Comparison of ENCODE assay signal across 20 cellular contexts in genomic region chr18:56089607-56090258, GRCh38.
A peak's percentile ranks its signal among the peaks of the same experiment; 100 is the strongest.
DNase-seq lines count a peak whose midpoint lies in the region; ATAC-seq and TF ChIP-seq lines count a peak whose summit lies in the region.
"Had no signal": no experiment of that assay in that cellular context is flagged by ENCODE, and none has a peak within 500 bp of the region (broad histone marks: within the 10 kb centered on the region; RNA-seq: fewer than 3 reads in every experiment).

No MANE protein-coding gene starts in this region.

- TF ChIP-seq POLR2A in GM18505 (IDR thresholded peaks at IDR 0.05; ENCODE audit: borderline replicate concordance, extremely low read depth, insufficient read depth, insufficient read length): no peak

- H3K36me3 Mint-ChIP-seq in memory B cell: no peaks in the 10 kb centered on the region
- H3K36me3 Mint-ChIP-seq: CD8-positive, alpha-beta memory T cell had no signal

- ATAC-seq in GM18505 (IDR thresholded peaks at IDR 0.05; ENCODE audit: unreplicated experiment) (peak; percentile 64), HG02759 (IDR thresholded peaks at IDR 0.05; ENCODE audit: unreplicated experiment) (peak; percentile 48), memory B cell (ENCODE audit: low read depth) (peak; percentile 98), HG02678 (IDR thresholded peaks at IDR 0.05; ENCODE audit: unreplicated experiment) (no peak), HG02852 (IDR thresholded peaks at IDR 0.05; ENCODE audit: unreplicated experiment) (no peak)
- ATAC-seq: activated CD8-positive, alpha-beta T cell treated with anti-CD3 and anti-CD28 coated beads, Interleukin-2, amount 10 ng/mL, durations not matched to agents 7 days and 5 days had no signal

- peaks cover 9% of the 10 kb centered on the region for H3K4me1 Mint-ChIP-seq in memory B cell
- H3K4me1 Mint-ChIP-seq: CD8-positive, alpha-beta memory T cell had no signal

- H3K4me3 Mint-ChIP-seq in memory B cell: no peak overlapping the region
- H3K4me3 Mint-ChIP-seq: activated CD8-positive, alpha-beta T cell treated with anti-CD3 and anti-CD28 coated beads, Interleukin-2, amount 10 ng/mL, durations not matched to agents 7 days and 5 days; CD8-positive, alpha-beta memory T cell; T-helper 2 cell treated with Interferon-gamma antibody and Interleukin-4, amounts not matched to agents 5 μg/mL and 100 μg/mL, for 36 hours had no signal

- no peaks in the 10 kb centered on the region for H3K9me3 Mint-ChIP-seq in memory B cell
- H3K9me3 Mint-ChIP-seq: T-helper 2 cell treated with Interferon-gamma antibody and Interleukin-4, amounts not matched to agents 5 μg/mL and 100 μg/mL, for 36 hours had no signal

- no peaks in the 10 kb centered on the region for H3K27me3 Mint-ChIP-seq in memory B cell
- H3K27me3 Mint-ChIP-seq: CD8-positive, alpha-beta memory T cell had no signal

- DNase-seq in NOMO-1 (lab: John Stamatoyannopoulos, UW; ENCODE audit: unreplicated experiment in 2 of 2) (peak; percentile 62 to 93), memory B cell (ENCODE audit: low spot score in 2 of 2) (peak in 1 of 2 donors; percentile 21), NCI-H1417 treated with DMSO at 0.1 percent for 48 hours (lab: John Stamatoyannopoulos, UW) (no peak)
- no peak for DNase-seq in stimulated activated CD4-positive, alpha-beta T cell treated with anti-CD3 and anti-CD28 coated beads, Interleukin-2, amount 100 ng/mL, for 24 hours
- DNase-seq: activated CD8-positive, alpha-beta T cell treated with anti-CD3 and anti-CD28 coated beads, Interleukin-2, amount 10 ng/mL, durations not matched to agents 7 days and 5 days; activated naive CD4-positive, alpha-beta T cell treated with Interleukin-2 at 50 U/mL for 16 hours; activated T-cell treated with anti-CD3 and anti-CD28 coated beads, Interleukin-2, amount 50 U/mL, for 1 hour; amniotic stem cell; CD8-positive, alpha-beta memory T cell; DMS79; NCI-H1694; Peyer's patch; small intestine; stimulated activated CD4-positive, alpha-beta T cell treated with anti-CD3 and anti-CD28 coated beads, Interleukin-4, amount 100 ng/mL, for 1 hour; trophoblast cell had no signal

- peak overlapping the region; percentile 32 for H3K27ac Mint-ChIP-seq in memory B cell
- H3K27ac Mint-ChIP-seq: activated CD8-positive, alpha-beta T cell treated with anti-CD3 and anti-CD28 coated beads, Interleukin-2, amount 10 ng/mL, durations not matched to agents 7 days and 5 days; CD8-positive, alpha-beta memory T cell; T-helper 2 cell treated with Interferon-gamma antibody and Interleukin-4, amounts not matched to agents 5 μg/mL and 100 μg/mL, for 36 hours had no signal

Comparison
In these comparisons a context has a peak if more than half of its experiments do, and no peak if none do; other contexts are left out.
1. ATAC-seq: peak in GM18505 (single experiment), HG02759 (single experiment) and memory B cell (single experiment); none in HG02678 (single experiment) and HG02852 (single experiment).
2. DNase-seq: peak in NOMO-1 (2 of 2); none in stimulated activated CD4-positive, alpha-beta T cell treated with anti-CD3 and anti-CD28 coated beads, Interleukin-2, amount 100 ng/mL, for 24 hours (0 of 2) and NCI-H1417 treated with DMSO at 0.1 percent for 48 hours (single experiment).